26 cellular contexts compared by ENCODE assay signal in the genomic region with DNA sequence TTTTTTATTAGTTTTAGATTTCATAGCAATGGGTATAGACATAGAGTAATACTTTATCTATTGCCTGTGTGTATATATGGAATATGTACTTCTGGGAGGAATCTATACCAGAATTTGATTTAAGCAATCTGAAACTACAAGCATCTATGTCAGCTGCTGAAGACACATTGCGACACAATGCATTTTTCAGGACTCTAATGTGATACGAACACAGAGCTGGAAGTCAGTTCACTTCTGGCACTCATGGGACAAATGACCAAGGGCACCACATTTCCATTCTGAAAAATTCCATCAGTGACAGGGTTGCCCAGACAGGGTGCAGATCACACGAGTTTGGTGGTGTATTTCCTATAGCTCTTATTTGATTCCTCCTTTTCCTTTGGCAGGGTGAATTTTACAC.
"Had no signal": no experiment of that assay in that cellular context is flagged by ENCODE, and none has a peak within 500 bp of the region (broad histone marks: within the 10 kb centered on the region; RNA-seq: fewer than 3 reads in every experiment).

No MANE protein-coding gene starts in this region.

- H3K9me3 ChIP-seq: colonic mucosa, esophagus squamous epithelium, gastrocnemius medialis, heart right ventricle, left lung, lower lobe of right lung, mucosa of descending colon had no signal

- H3K27ac ChIP-seq: colonic mucosa, epithelial cell of prostate, esophagus squamous epithelium, gastrocnemius medialis, heart right ventricle, left lung, lower lobe of right lung had no signal

- H3K27me3 ChIP-seq: colonic mucosa, esophagus squamous epithelium, gastrocnemius medialis, left lung had no signal

- H3K36me3 ChIP-seq: colonic mucosa, esophagus squamous epithelium, gastrocnemius medialis, heart right ventricle, left lung, lower lobe of right lung had no signal

- FAIRE-seq: endometrium, islet of Langerhans, keratinocyte had no signal

- ATAC-seq: effector memory CD8-positive, alpha-beta T cell; esophagus mucosa; gastrocnemius medialis; heart right ventricle; left cardiac atrium; left lung; left ventricle myocardium superior; lower lobe of right lung had no signal

- H3K4me3 ChIP-seq: colonic mucosa, esophagus squamous epithelium, gastrocnemius medialis, heart right ventricle, left lung, lower lobe of right lung, mucosa of descending colon had no signal

- DNase-seq: colonic mucosa; cortex of kidney; effector CD8-positive, alpha-beta T cell; effector memory CD8-positive, alpha-beta T cell; endodermal cell; erythroblast; esophagus squamous epithelium; foreskin fibroblast; foreskin melanocyte; gastrocnemius medialis; glutamatergic neuron; head of caudate nucleus; heart right ventricle; hippocampal formation; left cardiac atrium; left lung; left ventricle myocardium superior; lower lobe of right lung; mesenchymal stem cell; mucosa of descending colon; naive B cell had no signal

- H3K4me1 ChIP-seq: colonic mucosa, esophagus squamous epithelium, gastrocnemius medialis, heart right ventricle, left lung, lower lobe of right lung had no signal
